15 cellular contexts compared by ENCODE assay signal in genomic region chr5:57435701-57436134, GRCh38. TPM values are rescaled to one million over a fixed set of nuclear protein-coding genes. Genes with fewer than 3 reads are reported as not detected.
A peak's percentile ranks its signal among the peaks of the same experiment; 100 is the strongest.
DNase-seq lines count a peak whose midpoint lies in the region; ATAC-seq and TF ChIP-seq lines count a peak whose summit lies in the region.
"Had no signal": no experiment of that assay in that cellular context is flagged by ENCODE, and none has a peak within 500 bp of the region (broad histone marks: within the 10 kb centered on the region; RNA-seq: fewer than 3 reads in every experiment).

No MANE protein-coding gene starts in this region.

- peak; percentile 93 for ATAC-seq in mucosa of descending colon
- no peak for ATAC-seq in GM19328 (IDR thresholded peaks at IDR 0.05; ENCODE audit: unreplicated experiment)
- ATAC-seq: K562 had no signal

- intact Hi-C loops in colonic mucosa (cut with DNase I) = no loop called here
- intact Hi-C loops in mucosa of descending colon (cut with DNase I, micrococcal nuclease) = no loop called here

- H3K4me3 ChIP-seq in AG09309 (ENCODE audit: control insufficient read depth, low read depth, low read length) = no peak overlapping the region
- H3K4me3 ChIP-seq in colonic mucosa = no peak overlapping the region
- H3K4me3 ChIP-seq in mucosa of descending colon = no peak overlapping the region
- H3K4me3 ChIP-seq in SJCRH30 = no peak overlapping the region
- H3K4me3 ChIP-seq: BLaER1, K562, upper lobe of left lung had no signal

- H3K4me1 ChIP-seq in colonic mucosa (no peaks in the 10 kb centered on the region), mucosa of descending colon (ENCODE audit: low read depth) (peaks cover 9% of the 10 kb centered on the region), SJCRH30 (no peaks in the 10 kb centered on the region; the same call in 1 of the 2 replicates)

- no peaks in the 10 kb centered on the region for H3K27me3 ChIP-seq in colonic mucosa
- H3K27me3 ChIP-seq in SJCRH30 = peaks cover 5% of the 10 kb centered on the region; the same call in 1 of the 2 replicates
- H3K27me3 ChIP-seq: BLaER1, upper lobe of left lung had no signal

- TF ChIP-seq CTCF in AG09309 (IDR thresholded peaks at IDR 0.05; ENCODE audit: control insufficient read depth, insufficient read depth, low read depth, low read length, missing control alignments) (no peak), colonic mucosa (IDR thresholded peaks at IDR 0.05) (no peak), mucosa of descending colon (IDR thresholded peaks at IDR 0.05) (no peak)

- no peaks in the 10 kb centered on the region for H3K36me3 ChIP-seq in colonic mucosa
- no peaks in the 10 kb centered on the region for H3K36me3 ChIP-seq in mucosa of descending colon (ENCODE audit: low read depth)
- no peaks in the 10 kb centered on the region for H3K36me3 ChIP-seq in SJCRH30
- H3K36me3 ChIP-seq: BLaER1, upper lobe of left lung had no signal

- H3K9ac ChIP-seq in colonic mucosa (ENCODE audit: low read depth in 2 of 2, low read length in 2 of 2) = no peak overlapping the region
- H3K9ac ChIP-seq: BLaER1 had no signal

- H3K9me3 ChIP-seq in colonic mucosa = no peaks in the 10 kb centered on the region
- no peaks in the 10 kb centered on the region for H3K9me3 ChIP-seq in mucosa of descending colon
- H3K9me3 ChIP-seq in SJCRH30 (replicated peaks) = no peaks in the 10 kb centered on the region
- H3K9me3 ChIP-seq: upper lobe of left lung had no signal

- H3K27ac ChIP-seq in colonic mucosa (no peak overlapping the region), SJCRH30 (no peak overlapping the region)
- H3K27ac ChIP-seq: BLaER1, upper lobe of left lung had no signal

- peak; percentile 93 for DNase-seq in AG09309 (ENCODE audit: low read depth)
- peak; percentile 97 for DNase-seq in NCI-H226
- DNase-seq in colonic mucosa = peak; percentile 30
- no peak for DNase-seq in mucosa of descending colon
- no peak for DNase-seq in SJCRH30
- no peak for DNase-seq in superior temporal gyrus (ENCODE audit: extremely low spot score)
- no peak for DNase-seq in globus pallidus (ENCODE audit: low spot score)
- DNase-seq: activated CD8-positive, alpha-beta memory T cell treated with anti-CD3 and anti-CD28 coated beads, Interleukin-2, amount 50 U/mL, for 48 hours; nephron progenitor cell; stimulated activated CD4-positive, alpha-beta T cell treated with anti-CD3 and anti-CD28 coated beads, Interleukin-4, amount 100 ng/mL, for 24 hours; T-helper 1 cell; upper lobe of left lung had no signal

RNA-seq across cellular contexts. Expression of gene ACTBL2, which starts 46.9 kb away (rescaled TPM):
- total RNA-seq in colonic mucosa (not detected), mucosa of descending colon (not detected)
- total RNA-seq in SJCRH30 (2014; rRNA removed; shearing (Covaris generic)) = 0.05 TPM in 1 of 2 replicates, not detected in the other
- total RNA-seq: K562, upper lobe of left lung had no signal

Comparison
In these comparisons a context has a peak if more than half of its experiments do, and no peak if none do; other contexts are left out.
1. DNase-seq: peak in AG09309 (single experiment), NCI-H226 (single experiment) and colonic mucosa (single experiment); none in mucosa of descending colon (0 of 3), SJCRH30 (0 of 2), superior temporal gyrus (single experiment) and globus pallidus (single experiment).